In the genomic region with DNA sequence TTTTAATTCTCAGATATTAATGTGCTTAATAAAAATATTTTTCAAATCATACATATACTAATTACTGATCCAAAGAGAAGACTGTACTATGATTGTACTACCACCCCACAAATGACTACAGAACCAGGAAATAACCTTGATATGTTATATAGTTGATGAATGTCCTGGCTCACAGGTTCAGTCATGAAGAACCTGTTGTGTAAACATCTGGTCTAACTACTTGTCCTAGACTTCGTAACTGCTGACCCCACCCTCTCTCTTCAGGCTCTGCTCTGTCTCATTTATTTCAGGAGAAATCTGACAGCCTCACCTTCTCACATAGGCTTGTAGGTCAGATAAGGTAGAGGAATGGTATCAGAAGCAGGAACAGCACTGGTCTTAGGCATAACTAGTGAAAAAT, we compare ENCODE assay signal across 22 cellular contexts.
DNase-seq lines count a peak whose midpoint lies in the region; TF ChIP-seq lines count a peak whose summit lies in the region.
"Had no signal": no experiment of that assay in that cellular context is flagged by ENCODE, and none has a peak within 500 bp of the region (broad histone marks: within the 10 kb centered on the region; RNA-seq: fewer than 3 reads in every experiment).

No MANE protein-coding gene starts in this region.

- H3K9me3 ChIP-seq in neutrophil = no peaks in the 10 kb centered on the region
- H3K9me3 ChIP-seq: esophagus muscularis mucosa, left ventricle myocardium inferior, prostate gland, tibial nerve had no signal

- H3K27me3 ChIP-seq in neutrophil = no peaks in the 10 kb centered on the region
- H3K27me3 ChIP-seq: tibial nerve had no signal

- no peak for TF ChIP-seq CTCF in epithelial cell of esophagus (IDR thresholded peaks at IDR 0.05; ENCODE audit: insufficient read depth, low read depth, low read length, missing control alignments)
- TF ChIP-seq CTCF in neutrophil (IDR thresholded peaks at IDR 0.05) = no peak

- DNase-seq in DMS79 treated with DMSO at 0.1 percent for 48 hours (lab: John Stamatoyannopoulos, UW) (peak; percentile 40), NCI-H510A treated with DMSO at 0.1 percent for 48 hours (lab: John Stamatoyannopoulos, UW) (peak; percentile 19), epithelial cell of esophagus (ENCODE audit: low read depth) (peak; percentile 92), C1 segment of cervical spinal cord (lab: John Stamatoyannopoulos, UW) (no peak), substantia nigra (lab: John Stamatoyannopoulos, UW) (no peak)
- no peak for DNase-seq in activated effector memory CD4-positive, alpha-beta T cell treated with Interleukin-2 at 50 U/mL for 16 hours
- DNase-seq: activated CD4-positive, alpha-beta memory T cell treated with anti-CD3 and anti-CD28 coated beads for 36 hours; amniotic stem cell; CD4-positive, alpha-beta T cell; dorsolateral prefrontal cortex; H7; left ventricle myocardium inferior; NCI-H1048; NCI-H774; stimulated activated CD4-positive, alpha-beta T cell treated with anti-CD3 and anti-CD28 coated beads, Interleukin-2, amount 100 ng/mL, for 24 hours; stimulated activated naive CD4-positive, alpha-beta T cell had no signal

- H3K36me3 ChIP-seq in neutrophil = no peaks in the 10 kb centered on the region
- H3K36me3 ChIP-seq: esophagus muscularis mucosa, left ventricle myocardium inferior, prostate gland, tibial nerve had no signal

- no peak overlapping the region for H3K4me3 ChIP-seq in epithelial cell of esophagus (ENCODE audit: low read length)
- H3K4me3 ChIP-seq in neutrophil (ENCODE audit: low read depth in 1 of 2, low read length in 1 of 2) = no peak overlapping the region
- H3K4me3 ChIP-seq: dorsolateral prefrontal cortex, esophagus muscularis mucosa, left ventricle myocardium inferior, prostate gland, SK-N-MC, tibial nerve had no signal

- peaks cover 59 to 69% of the 10 kb centered on the region in 2 experiments for H3K4me1 ChIP-seq in neutrophil (ENCODE audit: control insufficient read depth in 1 of 2, insufficient read depth in 1 of 2, low read depth in 1 of 2, low read length in 1 of 2)
- H3K4me1 ChIP-seq: esophagus muscularis mucosa, left ventricle myocardium inferior, prostate gland had no signal

- H3K27ac ChIP-seq in neutrophil (peak overlapping the region; percentile 62), substantia nigra (ENCODE audit: low read depth, low read length, poor library complexity, severe bottlenecking) (no peak overlapping the region)
- H3K27ac ChIP-seq: dorsolateral prefrontal cortex, esophagus muscularis mucosa, KMS-11, left ventricle myocardium inferior, prostate gland, SK-N-MC, tibial nerve had no signal

Comparison
In these comparisons a context has a peak if more than half of its experiments do, and no peak if none do; other contexts are left out.
1. DNase-seq: peak in DMS79 treated with DMSO at 0.1 percent for 48 hours (single experiment), NCI-H510A treated with DMSO at 0.1 percent for 48 hours (single experiment) and epithelial cell of esophagus (single experiment); none in activated effector memory CD4-positive, alpha-beta T cell treated with Interleukin-2 at 50 U/mL for 16 hours (single experiment), C1 segment of cervical spinal cord (0 of 14) and substantia nigra (0 of 49).